In the genomic region with DNA sequence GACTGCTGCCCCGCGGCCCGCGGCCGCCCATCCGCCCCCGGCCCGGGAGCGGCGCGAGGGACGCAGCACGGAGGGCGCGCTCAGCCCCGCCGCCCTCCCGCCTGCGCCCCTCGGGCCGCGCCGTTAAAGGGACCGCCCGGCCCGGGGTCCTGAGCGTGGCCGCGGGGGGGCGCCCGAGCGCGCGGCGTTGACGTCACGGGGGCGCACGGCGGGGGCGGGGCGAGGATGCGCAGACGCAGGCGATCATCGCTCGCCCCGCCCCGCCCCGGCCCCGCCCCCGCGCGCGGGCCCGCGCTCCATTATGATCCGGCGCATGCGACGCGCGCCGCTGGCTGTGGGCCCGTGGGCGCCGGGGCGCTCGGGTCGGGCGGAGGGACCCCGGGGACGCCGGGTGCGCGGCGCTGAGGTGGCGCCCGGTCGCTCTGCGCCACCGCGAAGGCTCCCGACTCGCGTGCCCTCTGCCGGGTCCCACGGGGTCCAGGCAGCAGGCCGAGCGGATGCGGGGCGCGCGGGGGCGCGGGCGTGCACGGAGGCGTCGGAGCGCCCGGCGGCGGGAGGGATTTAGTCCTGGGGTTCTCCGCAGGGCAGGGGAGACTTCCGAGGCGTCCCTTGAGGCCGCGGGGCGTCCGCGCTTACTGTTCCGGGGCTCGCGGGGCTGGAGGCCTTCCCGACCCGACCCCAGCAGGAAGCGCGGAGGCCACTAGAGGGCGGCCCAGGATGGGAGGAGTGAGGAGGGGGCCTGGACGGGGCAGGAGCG, we compare ENCODE assay signal across 8 cellular contexts. TPM values are rescaled to one million over a fixed set of nuclear protein-coding genes. Genes with fewer than 3 reads are reported as not detected.
A peak's percentile ranks its signal among the peaks of the same experiment; 100 is the strongest.
DNase-seq lines count a peak whose midpoint lies in the region; ATAC-seq and TF ChIP-seq lines count a peak whose summit lies in the region.

A gene (minus strand): TSS at position 163 of the 757 bp plus-strand sequence. CDS start 353 bp downstream, outside the sequence.

- TF ChIP-seq CTCF in Loucy (conservative IDR thresholded peaks at IDR 0.05; ENCODE audit: low read length) (peak; percentile 49), kidney epithelial cell (IDR thresholded peaks at IDR 0.05; ENCODE audit: insufficient read depth, low read length, poor library complexity, severe bottlenecking) (peak; percentile 56)

- no peaks in the 10 kb centered on the region for H3F3A ChIP-seq in Loucy (ENCODE audit: low read depth)

- ATAC-seq in GM21619 (IDR thresholded peaks at IDR 0.05; ENCODE audit: unreplicated experiment) = peak; percentile 36
- peak; percentile 76 to 77 for ATAC-seq in activated CD4-positive, CD25-positive, alpha-beta regulatory T cell treated with anti-CD3 and anti-CD28 coated beads, Interleukin-2, amount 50 U/mL, for 24 hours
- no peak for ATAC-seq in GM21717 (IDR thresholded peaks at IDR 0.05; ENCODE audit: unreplicated experiment)

- peak; percentile 87 for DNase-seq in cerebellum (ENCODE audit: low spot score)
- DNase-seq in kidney epithelial cell (ENCODE audit: low read depth) = no peak
- DNase-seq in stimulated activated CD4-positive, alpha-beta T cell treated with anti-CD3 and anti-CD28 coated beads, Interleukin-1b, Interleukin-23, amount 100 ng/mL, for 24 hours (ENCODE audit: low read depth in 4 of 4, low spot score in 1 of 4) = peak in 3 of 4 experiments; percentile 50 to 64 (median 59)

- no peaks in the 10 kb centered on the region for H3K9me2 ChIP-seq in Loucy (replicated peaks; ENCODE audit: low read depth, low read length)

- H3K9me3 ChIP-seq in ES-I3 (ENCODE audit: control insufficient read depth, insufficient read depth, low read length) (no peaks in the 10 kb centered on the region), Loucy (ENCODE audit: insufficient read depth, low read depth, low read length) (no peaks in the 10 kb centered on the region)

- H2AFZ ChIP-seq in Loucy (ENCODE audit: low read length) = peak within 1 kb of the TSS; percentile 88; the same call in 1 of the 2 replicates

- H4K20me1 ChIP-seq in Loucy (ENCODE audit: insufficient read depth, low read length, poor library complexity, severe bottlenecking) = peaks cover 17% of the 10 kb centered on the region

- H3K9ac ChIP-seq in ES-I3 (ENCODE audit: low read depth, low read length) (peak within 1 kb of the TSS; percentile 92), Loucy (ENCODE audit: low read depth, low read length, poor library complexity, severe bottlenecking) (peak within 1 kb of the TSS; percentile 75)

- H3K4me1 ChIP-seq in ES-I3 (ENCODE audit: insufficient read depth, low read length) = no peaks in the 10 kb centered on the region; the same call in 1 of the 2 replicates
- H3K4me1 ChIP-seq in Loucy (ENCODE audit: insufficient read depth, low read length, poor library complexity, severe bottlenecking) = peaks cover 18% of the 10 kb centered on the region

- H3K27me3 ChIP-seq in Loucy (ENCODE audit: insufficient read depth, low read length, poor library complexity, severe bottlenecking) (no peaks in the 10 kb centered on the region), kidney epithelial cell (ENCODE audit: control insufficient read depth, insufficient read depth, low read length) (peaks cover 10% of the 10 kb centered on the region)

- peaks cover 30% of the 10 kb centered on the region; the same call in 1 of the 2 replicates for H3K79me2 ChIP-seq in Loucy (ENCODE audit: insufficient read depth, low read length)

- H3K36me3 ChIP-seq in ES-I3 (ENCODE audit: insufficient read depth, low read length) = no peaks in the 10 kb centered on the region
- H3K36me3 ChIP-seq in Loucy (ENCODE audit: insufficient read depth, low read length) = no peaks in the 10 kb centered on the region
- peaks cover under 1% of the 10 kb centered on the region for H3K36me3 ChIP-seq in kidney epithelial cell (ENCODE audit: control insufficient read depth, insufficient read depth, low read length)

- H3K4me3 ChIP-seq in Loucy (ENCODE audit: low read length, poor library complexity, severe bottlenecking) = peak within 1 kb of the TSS; percentile 85
- H3K4me3 ChIP-seq in kidney epithelial cell (ENCODE audit: low read depth, low read length) = peak within 1 kb of the TSS; percentile 86

- peak within 1 kb of the TSS; percentile 92 for H3K4me2 ChIP-seq in Loucy (ENCODE audit: low read depth, low read length, poor library complexity, severe bottlenecking)

RNA-seq across cellular contexts. Expression of the gene that starts here (rescaled TPM):
- total RNA-seq in cerebellum = 46.0 TPM
- total RNA-seq in kidney epithelial cell = 87.3 and 101 TPM in 2 replicates
